Comparison of ENCODE assay signal across 22 cellular contexts in genomic region chr19:33554391-33554790, GRCh38. TPM values are rescaled to one million over a fixed set of nuclear protein-coding genes. Genes with fewer than 3 reads are reported as not detected.
A peak's percentile ranks its signal among the peaks of the same experiment; 100 is the strongest.
DNase-seq lines count a peak whose midpoint lies in the region; ATAC-seq, FAIRE-seq and TF ChIP-seq lines count a peak whose summit lies in the region.
"Had no signal": no experiment of that assay in that cellular context is flagged by ENCODE, and none has a peak within 500 bp of the region (broad histone marks: within the 10 kb centered on the region; RNA-seq: fewer than 3 reads in every experiment).

No MANE protein-coding gene starts in this region.

- H3K9me2 ChIP-seq in Karpas-422 (replicated peaks; ENCODE audit: insufficient read depth, low read length) = no peaks in the 10 kb centered on the region

- dilution Hi-C loops in endothelial cell of umbilical vein (cut with MboI; ENCODE audit: extremely low pct_ligation_motif_present, low sequenced_read_pairs) = no loop called here

- H2AFZ ChIP-seq in Karpas-422 (ENCODE audit: low read length) = no peak overlapping the region
- no peak overlapping the region for H2AFZ ChIP-seq in endothelial cell of umbilical vein (ENCODE audit: low read depth, low read length)

- H3K4me3 Mint-ChIP-seq in CD4-positive, alpha-beta memory T cell = no peak overlapping the region
- H3K4me3 Mint-ChIP-seq: CD4-positive, alpha-beta T cell had no signal

- H3K27ac Mint-ChIP-seq in CD4-positive, alpha-beta memory T cell = no peak overlapping the region
- H3K27ac Mint-ChIP-seq: CD4-positive, alpha-beta T cell had no signal

- H3K36me3 ChIP-seq in Karpas-422 (ENCODE audit: insufficient read depth, low read length) (no peaks in the 10 kb centered on the region), endothelial cell of umbilical vein (ENCODE audit: control insufficient read depth in 2 of 2, extremely low read depth in 1 of 2, insufficient read depth in 2 of 2, low read length in 2 of 2) (no peaks in the 10 kb centered on the region), upper lobe of right lung (no peaks in the 10 kb centered on the region)
- H3K36me3 ChIP-seq in CD4-positive, alpha-beta memory T cell (ENCODE audit: insufficient read depth, low read length) = no peaks in the 10 kb centered on the region
- H3K36me3 ChIP-seq: BLaER1 had no signal

- H3K9me3 ChIP-seq in Karpas-422 (ENCODE audit: low read length) (no peaks in the 10 kb centered on the region), endothelial cell of umbilical vein (replicated peaks; ENCODE audit: control insufficient read depth, insufficient read depth, low read length) (no peaks in the 10 kb centered on the region), upper lobe of right lung (no peaks in the 10 kb centered on the region)
- H3K9me3 ChIP-seq in CD4-positive, alpha-beta memory T cell (ENCODE audit: control insufficient read depth in 1 of 2, low read length in 2 of 2) = no peaks in the 10 kb centered on the region
- H3K9me3 ChIP-seq: BLaER1 had no signal

- H3K4me1 Mint-ChIP-seq in CD4-positive, alpha-beta memory T cell = no peaks in the 10 kb centered on the region

- POLR2A ChIA-PET in endothelial cell of umbilical vein (lab: Charles Lee) = no interaction called here
- POLR2A ChIA-PET in CD4-positive, alpha-beta memory T cell (lab: Charles Lee; ENCODE audit: partially characterized antibody) = no interaction called here

- H3K36me3 Mint-ChIP-seq in CD4-positive, alpha-beta memory T cell = no peaks in the 10 kb centered on the region

- no peaks in the 10 kb centered on the region for H3K9me1 ChIP-seq in endothelial cell of umbilical vein (replicated peaks; ENCODE audit: control insufficient read depth, extremely low read depth, insufficient read depth, low read length)

- no TSS peak for BruUV-seq in endothelial cell of umbilical vein (replicated peaks; lab: Mats Ljungman, UMichigan)

- FAIRE-seq in GM12891 (lab: Jason Lieb, UNC) = peak; percentile 38
- FAIRE-seq in endothelial cell of umbilical vein (lab: Jason Lieb, UNC) = no peak
- FAIRE-seq: A204.1 had no signal

- H3K4me3 ChIP-seq in Karpas-422 (ENCODE audit: low read length) (peak overlapping the region; percentile 58; the same call in 1 of the 2 replicates), endothelial cell of umbilical vein (replicated peaks in 1 of 3; ENCODE audit: insufficient read depth in 1 of 3, low read depth in 1 of 3, low read length in 3 of 3) (no peak overlapping the region), upper lobe of right lung (no peak overlapping the region)
- H3K4me3 ChIP-seq in CD4-positive, alpha-beta memory T cell (ENCODE audit: low read length in 2 of 2) = no peak overlapping the region
- H3K4me3 ChIP-seq: BLaER1 had no signal

- H3K27ac ChIP-seq in Karpas-422 (ENCODE audit: low read length) (no peak overlapping the region), endothelial cell of umbilical vein (ENCODE audit: insufficient read depth, low read depth, low read length) (no peak overlapping the region), upper lobe of right lung (no peak overlapping the region)
- no peak overlapping the region for H3K27ac ChIP-seq in CD4-positive, alpha-beta memory T cell (ENCODE audit: low read depth, low read length)
- H3K27ac ChIP-seq: BLaER1, HL-60, RWPE1 had no signal

- DNase-seq in GM12891 (ENCODE audit: insufficient read length, low spot score) (no peak), Karpas-422 (no peak), endothelial cell of umbilical vein (ENCODE audit: low read depth, low spot score) (no peak), upper lobe of right lung (peak; percentile 29), NCI-H2227 treated with DMSO at 0.1 percent for 48 hours (lab: John Stamatoyannopoulos, UW) (no peak), iPS-NIHi11 (ENCODE audit: low spot score) (no peak)
- no peak for DNase-seq in CD4-positive, alpha-beta memory T cell
- DNase-seq: CD4-positive, alpha-beta T cell; COR-L47; DMS53; GOT3; HCEC 1CT; KG1; MM.1S; NCI-H2029; NCI-H69; SHP77 had no signal

- intact Hi-C loops in endothelial cell of umbilical vein (cut with micrococcal nuclease) (no loop called here), upper lobe of right lung (cut with DNase I) (no loop called here)
- intact Hi-C loops in CD4-positive, alpha-beta memory T cell (cut with micrococcal nuclease) = no loop called here

- H3K79me2 ChIP-seq in Karpas-422 (ENCODE audit: low read length) (no peaks in the 10 kb centered on the region), endothelial cell of umbilical vein (ENCODE audit: control insufficient read depth, insufficient read depth, low read length) (no peaks in the 10 kb centered on the region)

- ATAC-seq in upper lobe of right lung = no peak
- ATAC-seq: Panc1 had no signal

- H3K4me1 ChIP-seq in Karpas-422 (ENCODE audit: low read length) = peaks cover 6% of the 10 kb centered on the region; the same call in 1 of the 2 replicates
- H3K4me1 ChIP-seq in endothelial cell of umbilical vein (ENCODE audit: control insufficient read depth, extremely low read depth, insufficient read depth, low read length) = no peaks in the 10 kb centered on the region
- no peaks in the 10 kb centered on the region for H3K4me1 ChIP-seq in upper lobe of right lung
- no peaks in the 10 kb centered on the region for H3K4me1 ChIP-seq in CD4-positive, alpha-beta memory T cell (ENCODE audit: insufficient read depth, low read length)
- H3K4me1 ChIP-seq: BLaER1 had no signal

- H3K4me2 ChIP-seq in Karpas-422 (ENCODE audit: low read depth, low read length, poor library complexity, severe bottlenecking) = peak overlapping the region; percentile 53
- no peak overlapping the region for H3K4me2 ChIP-seq in endothelial cell of umbilical vein (ENCODE audit: insufficient read depth, low read length)
- H3K4me2 ChIP-seq: BLaER1 had no signal

- H4K20me1 ChIP-seq in Karpas-422 (ENCODE audit: insufficient read depth, low read depth, low read length) (no peaks in the 10 kb centered on the region), endothelial cell of umbilical vein (replicated peaks; ENCODE audit: control insufficient read depth, extremely low read depth, insufficient read depth, low read length) (no peaks in the 10 kb centered on the region)
- H4K20me1 ChIP-seq: BLaER1 had no signal

- peaks cover 0 to 7% of the 10 kb centered on the region in 2 donors for H3K27me3 Mint-ChIP-seq in CD4-positive, alpha-beta memory T cell

- H3K27me3 ChIP-seq in Karpas-422 (ENCODE audit: low read length) (no peaks in the 10 kb centered on the region), endothelial cell of umbilical vein (ENCODE audit: control insufficient read depth in 2 of 2, insufficient read depth in 2 of 2, low read length in 2 of 2) (no peaks in the 10 kb centered on the region), upper lobe of right lung (no peaks in the 10 kb centered on the region)
- H3K27me3 ChIP-seq in CD4-positive, alpha-beta memory T cell (ENCODE audit: insufficient read depth, low read length) = no peaks in the 10 kb centered on the region
- H3K27me3 ChIP-seq: BLaER1 had no signal

- H3K9ac ChIP-seq in Karpas-422 (ENCODE audit: low read length) (0 out of 2 replicates have a peak overlapping the region, but pooled peaks have one; percentile 47), endothelial cell of umbilical vein (replicated peaks; ENCODE audit: extremely low read depth, insufficient read depth, low read length) (no peak overlapping the region)
- H3K9ac ChIP-seq: BLaER1 had no signal

- CTCF ChIA-PET in endothelial cell of umbilical vein (lab: Charles Lee) = no interaction called here
- CTCF ChIA-PET in CD4-positive, alpha-beta memory T cell (lab: Charles Lee; ENCODE audit: partially characterized antibody) = no interaction called here

- TF ChIP-seq POLR2A in GM12891 (IDR thresholded peaks at IDR 0.05; ENCODE audit: low read depth, low read length) (no peak), endothelial cell of umbilical vein (IDR thresholded peaks at IDR 0.05; ENCODE audit: low read depth, low read length) (no peak)

- no peak for TF ChIP-seq CTCF in endothelial cell of umbilical vein (IDR thresholded peaks at IDR 0.05; ENCODE audit: extremely low read depth in 1 of 2, insufficient read depth in 1 of 2, low read depth in 1 of 2, low read length in 2 of 2)
- TF ChIP-seq CTCF in upper lobe of right lung (IDR thresholded peaks at IDR 0.05) = no peak

- H3K9me3 Mint-ChIP-seq in CD4-positive, alpha-beta memory T cell = no peaks in the 10 kb centered on the region
- H3K9me3 Mint-ChIP-seq: CD4-positive, alpha-beta T cell had no signal

TF ChIP-seq in GM12891, 5 proteins besides CTCF, POLR2A, EP300 and RAD21:
- TF ChIP-seq PAX5 (IDR thresholded peaks at IDR 0.05; ENCODE audit: insufficient read depth, low read length, severe bottlenecking) = no peak
- no peak for TF ChIP-seq POU2F2 (IDR thresholded peaks at IDR 0.05; ENCODE audit: low read depth, low read length)
- TF ChIP-seq TAF1 (IDR thresholded peaks at IDR 0.05; ENCODE audit: low read depth, low read length) = no peak
- TF ChIP-seq SPI1 (IDR thresholded peaks at IDR 0.05; ENCODE audit: low read depth, low read length) = no peak
- no peak for TF ChIP-seq POLR2AphosphoS5 (IDR thresholded peaks at IDR 0.05; ENCODE audit: low read depth, low read length)

TF ChIP-seq in endothelial cell of umbilical vein, 7 proteins besides CTCF, POLR2A, EP300 and RAD21:
- TF ChIP-seq GATA2 (IDR thresholded peaks at IDR 0.05; ENCODE audit: insufficient read depth, insufficient read length, low read depth, low read length) = no peak
- TF ChIP-seq, protein P1, sequence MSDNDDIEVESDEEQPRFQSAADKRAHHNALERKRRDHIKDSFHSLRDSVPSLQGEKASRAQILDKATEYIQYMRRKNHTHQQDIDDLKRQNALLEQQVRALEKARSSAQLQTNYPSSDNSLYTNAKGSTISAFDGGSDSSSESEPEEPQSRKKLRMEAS (IDR thresholded peaks at IDR 0.05; ENCODE audit: insufficient read depth, insufficient read length) = peak; percentile 16

RNA-seq across cellular contexts. Expression of gene PEPD, which starts 32.8 kb away (rescaled TPM):
- polyA plus RNA-seq in GM12891 (2012; ENCODE audit: low read depth, missing spikeins) = 19.9 TPM
- 14.2 and 28.3 TPM in 2 replicates for total RNA-seq in Karpas-422 (2014; rRNA removed; shearing (Covaris generic); ENCODE audit: low replicate concordance)
- total RNA-seq in endothelial cell of umbilical vein (62.7 and 73.7 TPM in 2 replicates), upper lobe of right lung (78.4 TPM)
- polyA plus RNA-seq in endothelial cell of umbilical vein = 126 and 157 TPM in 2 replicates
- polyA plus RNA-seq in endothelial cell of umbilical vein (2011; cell fraction: cytosol; rRNA removed) = 84.1 and 101 TPM in 2 replicates
- 44.1 and 62.2 TPM in 2 replicates for polyA plus RNA-seq in endothelial cell of umbilical vein (2011; cell fraction: nucleus; rRNA removed)
- polyA plus RNA-seq in endothelial cell of umbilical vein (2012) = 93.6 and 98.5 TPM in 2 replicates
- polyA minus RNA-seq in endothelial cell of umbilical vein = 68.6 and 70.7 TPM in 2 replicates
- polyA minus RNA-seq in endothelial cell of umbilical vein (2011; cell fraction: cytosol; rRNA and poly(A)+ RNA removed) = 28.8 TPM
- polyA minus RNA-seq in endothelial cell of umbilical vein (2011; cell fraction: nucleus; rRNA and poly(A)+ RNA removed) = 19.0 and 27.1 TPM in 2 replicates
- total RNA-seq in CD4-positive, alpha-beta memory T cell = 10 to 100 TPM; 27.6 to 35.1 TPM
- polyA plus RNA-seq in CD4-positive, alpha-beta memory T cell = 100 to 1,000 TPM; 121 to 213 TPM
